ENCODE assay signal across 13 cellular contexts in genomic region chr11:15911377-15912044, GRCh38.
DNase-seq lines count a peak whose midpoint lies in the region; ATAC-seq, FAIRE-seq and TF ChIP-seq lines count a peak whose summit lies in the region.
"Had no signal": no experiment of that assay in that cellular context is flagged by ENCODE, and none has a peak within 500 bp of the region (broad histone marks: within the 10 kb centered on the region; RNA-seq: fewer than 3 reads in every experiment).

No MANE protein-coding gene starts in this region.

- H3K36me3 ChIP-seq in bronchial epithelial cell (ENCODE audit: control insufficient read depth, insufficient read depth, low read length) (no peaks in the 10 kb centered on the region), lung (ENCODE audit: control insufficient read depth in 2 of 2, insufficient read depth in 2 of 2, low read length in 2 of 2) (no peaks in the 10 kb centered on the region), tibial nerve (no peaks in the 10 kb centered on the region), WERI-Rb-1 (no peaks in the 10 kb centered on the region)

- H3K27me3 ChIP-seq in bronchial epithelial cell (ENCODE audit: control insufficient read depth, insufficient read depth, low read length), result no peaks in the 10 kb centered on the region
- no peaks in the 10 kb centered on the region for H3K27me3 ChIP-seq in lung (ENCODE audit: control insufficient read depth, insufficient read depth)
- H3K27me3 ChIP-seq in tibial nerve, result no peaks in the 10 kb centered on the region
- H3K27me3 ChIP-seq in WERI-Rb-1 (ENCODE audit: insufficient read depth, low read depth, severe bottlenecking), result no peaks in the 10 kb centered on the region

- H3K27ac ChIP-seq in lung (ENCODE audit: low read depth in 1 of 2, low read length in 1 of 2), result no peak overlapping the region
- H3K27ac ChIP-seq in tibial nerve, result no peak overlapping the region
- H3K27ac ChIP-seq in WERI-Rb-1, result no peak overlapping the region

- no peak for TF ChIP-seq CTCF in bronchial epithelial cell (IDR thresholded peaks at IDR 0.05; ENCODE audit: insufficient read depth, low read length, severe bottlenecking)
- no peak for TF ChIP-seq CTCF in lung (IDR thresholded peaks at IDR 0.05; ENCODE audit: control extremely low read depth, extremely low read depth)
- no peak for TF ChIP-seq CTCF in tibial nerve (IDR thresholded peaks at IDR 0.05)
- no peak for TF ChIP-seq CTCF in WERI-Rb-1 (IDR thresholded peaks at IDR 0.05; ENCODE audit: low read depth, low read length)

- ATAC-seq in lung (ENCODE audit: insufficient read depth, low FRiP score) (no peak), HG02884 (IDR thresholded peaks at IDR 0.05; ENCODE audit: unreplicated experiment) (no peak), HG02852 (IDR thresholded peaks at IDR 0.05; ENCODE audit: unreplicated experiment) (no peak)
- ATAC-seq: activated naive CD8-positive, alpha-beta T cell treated with anti-CD3 and anti-CD28 coated beads, Interleukin-2, amount 50 U/mL, for 24 hours had no signal

- no peak for TF ChIP-seq POLR2A in tibial nerve (IDR thresholded peaks at IDR 0.05)

- H3K9me3 ChIP-seq in lung (ENCODE audit: control insufficient read depth in 2 of 2, insufficient read depth in 1 of 2, low read length in 1 of 2), result peaks cover 0 to 2% of the 10 kb centered on the region in 2 donors
- peaks cover 0 to 3% (median 0%) of the 10 kb centered on the region in 4 donors for H3K9me3 ChIP-seq in tibial nerve
- no peaks in the 10 kb centered on the region for H3K9me3 ChIP-seq in WERI-Rb-1 (ENCODE audit: severe bottlenecking)

- FAIRE-seq in bronchial epithelial cell (lab: Jason Lieb, UNC), result peak; percentile 28
- FAIRE-seq: A204.1, G401.6, H1 had no signal

- no peak for TF ChIP-seq EP300 in tibial nerve (IDR thresholded peaks at IDR 0.05)

- peak; percentile 1 for DNase-seq in NCI-H82 (lab: John Stamatoyannopoulos, UW)
- DNase-seq in NCI-H82 treated with DMSO at 0.1 percent for 48 hours (lab: John Stamatoyannopoulos, UW; ENCODE audit: unreplicated experiment), result no peak
- peak; percentile 68 for DNase-seq in bronchial epithelial cell (ENCODE audit: low read depth)
- peak; percentile 44 for DNase-seq in lung (ENCODE audit: low spot score)
- DNase-seq in tibial nerve (ENCODE audit: low spot score in 2 of 2), result peak; percentile 53 to 54
- DNase-seq in WERI-Rb-1, result no peak
- DNase-seq: activated CD4-positive, alpha-beta T cell treated with anti-CD3 and anti-CD28 coated beads, Interleukin-2, amount 10 ng/mL, durations not matched to agents 24 days and 14 days; activated naive CD8-positive, alpha-beta T cell treated with anti-CD3 and anti-CD28 coated beads, Interleukin-2, amount 50 U/mL, for 24 hours had no signal

- 39 to 43% methylated on average over 6 of the region's 6 CpGs for WGBS in lung, 2 donors
- 63 to 67% methylated on average over 6 of the region's 6 CpGs for WGBS in tibial nerve, 2 donors

- no peak overlapping the region for H3K4me3 ChIP-seq in bronchial epithelial cell (ENCODE audit: low read depth, low read length)
- H3K4me3 ChIP-seq in lung, result no peak overlapping the region
- H3K4me3 ChIP-seq in tibial nerve, result no peak overlapping the region
- no peak overlapping the region for H3K4me3 ChIP-seq in WERI-Rb-1 (ENCODE audit: low read depth, low read length)

- H3K4me1 ChIP-seq in lung (ENCODE audit: control insufficient read depth in 2 of 2, insufficient read depth in 2 of 2, low read length in 2 of 2) (no peaks in the 10 kb centered on the region), tibial nerve (peaks cover 0 to 18% (median 0%) of the 10 kb centered on the region in 4 donors)

Comparison
In these comparisons a context has a peak if more than half of its experiments do, and no peak if none do; other contexts are left out.
1. DNase-seq: peak in NCI-H82 (single experiment), bronchial epithelial cell (single experiment), lung (single experiment) and tibial nerve (2 of 2); none in NCI-H82 treated with DMSO at 0.1 percent for 48 hours (single experiment) and WERI-Rb-1 (single experiment).